In genomic region chr22:48075604-48076400, GRCh38 we compare ENCODE assay signal across 17 cellular contexts.
"Had no signal": no experiment of that assay in that cellular context is flagged by ENCODE, and none has a peak within 500 bp of the region (broad histone marks: within the 10 kb centered on the region; RNA-seq: fewer than 3 reads in every experiment).

No MANE protein-coding gene starts in this region.

- H3K4me1 ChIP-seq: body of pancreas, thyroid gland had no signal

- H3K27ac ChIP-seq: body of pancreas, thyroid gland, VCaP had no signal

- ATAC-seq: body of pancreas; naive thymus-derived CD8-positive, alpha-beta T cell had no signal

- H3K27me3 ChIP-seq: body of pancreas, dorsolateral prefrontal cortex, thyroid gland had no signal

- DNase-seq: activated CD4-positive, alpha-beta T cell treated with anti-CD3 and anti-CD28 coated beads, Interleukin-2, amount 50 U/mL, for 48 hours; activated naive CD8-positive, alpha-beta T cell treated with anti-CD3 and anti-CD28 coated beads, Interleukin-2, amount 10 ng/mL, durations not matched to agents 7 days and 5 days; activated T-cell treated with anti-CD3 and anti-CD28 coated beads for 4 hours; body of pancreas; caudate nucleus; mesenchymal stem cell; nucleus accumbens; stimulated activated CD4-positive, alpha-beta T cell treated with anti-CD3 and anti-CD28 coated beads, Interleukin-12 subunit alpha, Interleukin-12 subunit beta, amount 100 ng/mL, for 4 hours; stimulated activated CD4-positive, alpha-beta T cell treated with anti-CD3 and anti-CD28 coated beads, Interleukin-1b, Interleukin-23, amount 100 ng/mL, for 48 hours; stimulated activated CD8-positive, alpha-beta memory T cell treated with anti-CD3 and anti-CD28 coated beads, Interleukin-4, amount 100 ng/mL, for 48 hours; stimulated activated naive CD4-positive, alpha-beta T cell; SW 1271; T-helper 2 cell; thyroid gland had no signal

- H3K36me3 ChIP-seq: thyroid gland had no signal

- H3K4me3 ChIP-seq: body of pancreas, dorsolateral prefrontal cortex, thyroid gland had no signal

- H3K9me3 ChIP-seq: body of pancreas, thyroid gland had no signal
